8 cellular contexts compared by ENCODE assay signal in genomic region chr10:451021-451471, GRCh38.
DNase-seq lines count a peak whose midpoint lies in the region; ATAC-seq and TF ChIP-seq lines count a peak whose summit lies in the region.

No MANE protein-coding gene starts in this region.

- H3K14ac ChIP-seq in H9 (ENCODE audit: insufficient read depth, low read length): no peak overlapping the region

- ATAC-seq in HG03378 (IDR thresholded peaks at IDR 0.05; ENCODE audit: unreplicated experiment): peak; percentile 96

- H3K4me3 Mint-ChIP-seq in stimulated activated naive CD8-positive, alpha-beta T cell treated with anti-CD3 and anti-CD28 coated beads, Interleukin-15, Interleukin-2, amounts not matched to agents 100 ng/mL and 50 ng/mL, for 24 hours: peak overlapping the region; percentile 71
- H3K4me3 Mint-ChIP-seq in H9: no peak overlapping the region

- H2AFZ ChIP-seq in H9 (ENCODE audit: low read length): no peak overlapping the region

- no peak overlapping the region for H3K56ac ChIP-seq in H9 (ENCODE audit: insufficient read length, low read depth, low read length)

- H2BK12ac ChIP-seq in H9 (ENCODE audit: insufficient read length, low read depth, low read length): no peak overlapping the region

- H3K9me3 Mint-ChIP-seq in stimulated activated naive CD8-positive, alpha-beta T cell treated with anti-CD3 and anti-CD28 coated beads, Interleukin-15, Interleukin-2, amounts not matched to agents 100 ng/mL and 50 ng/mL, for 24 hours: no peaks in the 10 kb centered on the region
- H3K9me3 Mint-ChIP-seq in H9: no peaks in the 10 kb centered on the region; a peak in 1 of 5 replicates

- no peak for TF ChIP-seq CTCF in H9 (conservative IDR thresholded peaks at IDR 0.05)

- no peaks in the 10 kb centered on the region for H3K9me3 ChIP-seq in H9 (ENCODE audit: control insufficient read depth, low read depth, low read length)

- no CpG with 5 or more reads among the region's 11 CpGs for WGBS in H9 (ENCODE audit: extremely low coverage, insufficient read length, low lambda C conversion rate)

- no peak overlapping the region for H3K27ac ChIP-seq in H9 (ENCODE audit: insufficient read length, low read depth, low read length)

- H3K9ac ChIP-seq in H9 (ENCODE audit: extremely low read depth, insufficient read length, low read length): no peak overlapping the region

- no peak overlapping the region for H4K8ac ChIP-seq in H9 (replicated peaks; ENCODE audit: insufficient read length, low read depth, low read length)

- DNase-seq in GM19240 (ENCODE audit: insufficient read length, low spot score) (peak; percentile 50), left kidney (ENCODE audit: low read depth, low spot score) (peak; percentile 59), NCI-H2081 treated with DMSO at 0.1 percent for 48 hours (lab: John Stamatoyannopoulos, UW) (no peak), H9 (no peak), NCI-H1105 treated with DMSO at 0.1 percent for 48 hours (lab: John Stamatoyannopoulos, UW) (no peak)
- peak; percentile 52 to 58 for DNase-seq in activated CD4-positive, alpha-beta T cell treated with anti-CD3 and anti-CD28 coated beads, Interleukin-2, amount 50 U/mL, for 48 hours

- no peaks in the 10 kb centered on the region for H3K79me2 ChIP-seq in H9 (ENCODE audit: insufficient read depth, low read length)

- H4K20me1 ChIP-seq in H9 (ENCODE audit: control insufficient read depth, insufficient read depth, insufficient read length): no peaks in the 10 kb centered on the region

- no peaks in the 10 kb centered on the region; the same call in 1 of the 2 replicates for H3K4me1 ChIP-seq in H9 (ENCODE audit: insufficient read depth, low read length)

- no peak overlapping the region for H3K18ac ChIP-seq in H9 (ENCODE audit: insufficient read length, low read depth, low read length)

- H3K79me1 ChIP-seq in H9 (ENCODE audit: insufficient read depth, low read depth, low read length, poor library complexity, severe bottlenecking): no peaks in the 10 kb centered on the region

- no peak overlapping the region for H4K91ac ChIP-seq in H9 (ENCODE audit: insufficient read length, low read depth, low read length)

- H3K4me1 Mint-ChIP-seq in stimulated activated naive CD8-positive, alpha-beta T cell treated with anti-CD3 and anti-CD28 coated beads, Interleukin-15, Interleukin-2, amounts not matched to agents 100 ng/mL and 50 ng/mL, for 24 hours (ENCODE audit: low read depth): peaks cover 41% of the 10 kb centered on the region
- H3K4me1 Mint-ChIP-seq in H9: peaks cover 7 to 13% of the 10 kb centered on the region in 2 experiments

- H3K23ac ChIP-seq in H9 (ENCODE audit: insufficient read length, low read depth, low read length): no peak overlapping the region

- H2BK20ac ChIP-seq in H9 (ENCODE audit: low read depth, low read length, poor library complexity, severe bottlenecking): no peak overlapping the region

- H3K4me2 ChIP-seq in H9 (ENCODE audit: insufficient read depth, insufficient read length, low read length): no peak overlapping the region

- no peak overlapping the region for H3K4ac ChIP-seq in H9 (ENCODE audit: low read depth, low read length)

- no peaks in the 10 kb centered on the region for H3K23me2 ChIP-seq in H9 (ENCODE audit: insufficient read length, low read depth, low read length, poor library complexity, severe bottlenecking)

- H2AK5ac ChIP-seq in H9 (ENCODE audit: insufficient read length, low read length): no peak overlapping the region

- H2BK5ac ChIP-seq in H9 (ENCODE audit: insufficient read length, low read length): no peak overlapping the region

- no peaks in the 10 kb centered on the region for H3K27me3 ChIP-seq in H9 (ENCODE audit: insufficient read depth, low read length)

- H3K36me3 Mint-ChIP-seq in stimulated activated naive CD8-positive, alpha-beta T cell treated with anti-CD3 and anti-CD28 coated beads, Interleukin-15, Interleukin-2, amounts not matched to agents 100 ng/mL and 50 ng/mL, for 24 hours (ENCODE audit: low read depth): no peaks in the 10 kb centered on the region
- no peaks in the 10 kb centered on the region; a peak in 2 of 7 replicates for H3K36me3 Mint-ChIP-seq in H9 (ENCODE audit: insufficient read depth in 1 of 3, low read depth in 3 of 3)

- no peak overlapping the region for H4K5ac ChIP-seq in H9 (ENCODE audit: insufficient read length, low read depth, low read length)

- no peak overlapping the region for H2BK120ac ChIP-seq in H9 (ENCODE audit: low read depth, low read length, poor library complexity, severe bottlenecking)

- H3K27ac Mint-ChIP-seq in stimulated activated naive CD8-positive, alpha-beta T cell treated with anti-CD3 and anti-CD28 coated beads, Interleukin-15, Interleukin-2, amounts not matched to agents 100 ng/mL and 50 ng/mL, for 24 hours: peak overlapping the region; percentile 17
- no peak overlapping the region for H3K27ac Mint-ChIP-seq in H9

- no peaks in the 10 kb centered on the region for H3K27me3 Mint-ChIP-seq in stimulated activated naive CD8-positive, alpha-beta T cell treated with anti-CD3 and anti-CD28 coated beads, Interleukin-15, Interleukin-2, amounts not matched to agents 100 ng/mL and 50 ng/mL, for 24 hours
- no peaks in the 10 kb centered on the region for H3K27me3 Mint-ChIP-seq in H9 (ENCODE audit: low read depth)

- H3T11ph ChIP-seq in H9 (ENCODE audit: low read length): no peak overlapping the region

- no peak overlapping the region for H2BK15ac ChIP-seq in H9 (ENCODE audit: low read depth, low read length)

Comparison
In these comparisons a context has a peak if more than half of its experiments do, and no peak if none do; other contexts are left out.
1. DNase-seq: peak in GM19240 (single experiment), activated CD4-positive, alpha-beta T cell treated with anti-CD3 and anti-CD28 coated beads, Interleukin-2, amount 50 U/mL, for 48 hours (2 of 2) and left kidney (single experiment); none in NCI-H2081 treated with DMSO at 0.1 percent for 48 hours (single experiment), H9 (single experiment) and NCI-H1105 treated with DMSO at 0.1 percent for 48 hours (single experiment).